ENCODE assay signal across 24 cellular contexts in genomic region chr19:11019824-11020223, GRCh38. TPM values are rescaled to one million over a fixed set of nuclear protein-coding genes. Genes with fewer than 3 reads are reported as not detected.
DNase-seq lines count a peak whose midpoint lies in the region; TF ChIP-seq lines count a peak whose summit lies in the region.
"Had no signal": no experiment of that assay in that cellular context is flagged by ENCODE, and none has a peak within 500 bp of the region (broad histone marks: within the 10 kb centered on the region; RNA-seq: fewer than 3 reads in every experiment).

No MANE protein-coding gene starts in this region.

- H3K9me3 ChIP-seq in MG63 (no peaks in the 10 kb centered on the region), neuronal stem cell (replicated peaks in 1 of 2; ENCODE audit: control insufficient read depth in 2 of 2, insufficient read depth in 1 of 2, low read depth in 1 of 2, low read length in 2 of 2) (no peaks in the 10 kb centered on the region), tibial artery (no peaks in the 10 kb centered on the region)
- H3K9me3 ChIP-seq: HAP-1, left lung, thoracic aorta had no signal

- H3K27ac ChIP-seq in neuronal stem cell (replicated peaks; ENCODE audit: low read length), result no peak overlapping the region
- H3K27ac ChIP-seq in tibial artery, result no peak overlapping the region
- H3K27ac ChIP-seq: left lung, thoracic aorta had no signal

- H2AFZ ChIP-seq in neuronal stem cell (ENCODE audit: low read length), result no peak overlapping the region

- TF ChIP-seq CTCF in fibroblast of mammary gland (conservative IDR thresholded peaks at IDR 0.05; ENCODE audit: control insufficient read depth, insufficient read depth, low read depth, low read length) (no peak), tibial artery (IDR thresholded peaks at IDR 0.05) (no peak), progenitor cell of endocrine pancreas (IDR thresholded peaks at IDR 0.05; ENCODE audit: unreplicated experiment) (no peak)

- no peak overlapping the region for H2BK120ac ChIP-seq in neuronal stem cell (ENCODE audit: low read depth, low read length)

- H2BK15ac ChIP-seq in neuronal stem cell (ENCODE audit: low read length), result no peak overlapping the region

- H3K4me1 ChIP-seq in neuronal stem cell (ENCODE audit: control insufficient read depth in 2 of 2, insufficient read depth in 1 of 2, low read depth in 1 of 2, low read length in 2 of 2) (no peaks in the 10 kb centered on the region), tibial artery (peaks cover 0 to 9% (median 0%) of the 10 kb centered on the region in 4 donors)
- H3K4me1 ChIP-seq: HAP-1, left lung had no signal

- H3K4me3 ChIP-seq in MG63 (no peak overlapping the region), fibroblast of mammary gland (ENCODE audit: control insufficient read depth, low read depth, low read length) (no peak overlapping the region), neuronal stem cell (ENCODE audit: low read length in 2 of 2) (no peak overlapping the region), tibial artery (no peak overlapping the region)
- H3K4me3 ChIP-seq: HAP-1, left lung, thoracic aorta had no signal

- H4K91ac ChIP-seq in neuronal stem cell (ENCODE audit: low read depth, low read length, poor library complexity), result no peak overlapping the region

- H4K8ac ChIP-seq in neuronal stem cell (ENCODE audit: low read depth, low read length), result no peak overlapping the region

- H3K4me3 Mint-ChIP-seq in progenitor cell of endocrine pancreas (ENCODE audit: low read depth), result no peak overlapping the region
- H3K4me3 Mint-ChIP-seq: activated CD4-positive, alpha-beta memory T cell treated with anti-CD3 and anti-CD28 coated beads for 36 hours; activated naive CD4-positive, alpha-beta T cell treated with anti-CD3 and anti-CD28 coated beads for 36 hours; brain had no signal

- H3K36me3 Mint-ChIP-seq in progenitor cell of endocrine pancreas (ENCODE audit: insufficient read depth), result peaks cover 21% of the 10 kb centered on the region

- WGBS in neuronal stem cell (ENCODE audit: extremely low coverage in 2 of 2, insufficient read length in 2 of 2, insufficient replicate concordance in 1 of 2), 2 donors, result no CpG with 5 or more reads among the region's 8 CpGs

- no peaks in the 10 kb centered on the region for H3K27me3 Mint-ChIP-seq in progenitor cell of endocrine pancreas
- H3K27me3 Mint-ChIP-seq: activated CD4-positive, alpha-beta memory T cell treated with anti-CD3 and anti-CD28 coated beads for 36 hours; brain had no signal

- no peak overlapping the region for H3K18ac ChIP-seq in neuronal stem cell (ENCODE audit: low read length)

- H3K27me3 ChIP-seq in MG63 (no peaks in the 10 kb centered on the region), neuronal stem cell (ENCODE audit: control insufficient read depth in 3 of 3, insufficient read depth in 3 of 3, low read depth in 1 of 3, low read length in 3 of 3) (no peaks in the 10 kb centered on the region), tibial artery (no peaks in the 10 kb centered on the region)
- H3K27me3 ChIP-seq: left lung had no signal

- H3K27ac Mint-ChIP-seq in progenitor cell of endocrine pancreas, result no peak overlapping the region
- H3K27ac Mint-ChIP-seq: activated CD4-positive, alpha-beta memory T cell treated with anti-CD3 and anti-CD28 coated beads for 36 hours; activated naive CD4-positive, alpha-beta T cell treated with anti-CD3 and anti-CD28 coated beads for 36 hours had no signal

- H3K4me1 Mint-ChIP-seq in progenitor cell of endocrine pancreas (ENCODE audit: low read depth), result no peaks in the 10 kb centered on the region
- H3K4me1 Mint-ChIP-seq: brain had no signal

- peak overlapping the region; percentile 50 for H3K14ac ChIP-seq in neuronal stem cell (ENCODE audit: low read length)

- H3K9me3 Mint-ChIP-seq in progenitor cell of endocrine pancreas (ENCODE audit: low read depth), result no peaks in the 10 kb centered on the region
- H3K9me3 Mint-ChIP-seq: activated CD4-positive, alpha-beta memory T cell treated with anti-CD3 and anti-CD28 coated beads for 36 hours; activated naive CD4-positive, alpha-beta T cell treated with anti-CD3 and anti-CD28 coated beads for 36 hours; brain had no signal

- peaks cover 94% of the 10 kb centered on the region for H3K36me3 ChIP-seq in MG63
- peaks cover 89 to 99% of the 10 kb centered on the region in 2 donors for H3K36me3 ChIP-seq in neuronal stem cell (replicated peaks in 1 of 2; ENCODE audit: control insufficient read depth in 2 of 2, insufficient read depth in 2 of 2, low read length in 2 of 2)
- peaks cover 74 to 100% (median 97%) of the 10 kb centered on the region in 3 donors for H3K36me3 ChIP-seq in tibial artery

- intact Hi-C loops in tibial artery (cut with DNase I; ENCODE audit: low total_unique reads), result no loop called here

- no peak overlapping the region for H3K23ac ChIP-seq in neuronal stem cell (ENCODE audit: low read depth, low read length, poor library complexity)

- no peak overlapping the region for H3K4me2 ChIP-seq in neuronal stem cell (ENCODE audit: insufficient read depth, low read length, poor library complexity, severe bottlenecking)

- H3K79me1 ChIP-seq in neuronal stem cell (ENCODE audit: low read depth, low read length), result peaks cover 26% of the 10 kb centered on the region

- H3K4ac ChIP-seq in neuronal stem cell (ENCODE audit: low read length), result no peak overlapping the region

- DNase-seq in MG63, result peak; percentile 62
- DNase-seq in fibroblast of mammary gland (ENCODE audit: low read depth), result peak; percentile 47
- DNase-seq in neuronal stem cell (ENCODE audit: low spot score), result no peak
- peak; percentile 61 to 82 for DNase-seq in tibial artery
- DNase-seq in NCI-H1092 treated with DMSO at 0.1 percent for 48 hours (lab: John Stamatoyannopoulos, UW), result no peak
- DNase-seq in activated effector memory CD4-positive, alpha-beta T cell treated with Interleukin-2 at 50 U/mL for 16 hours, result no peak
- no peak for DNase-seq in progenitor cell of endocrine pancreas (ENCODE audit: low spot score, unreplicated experiment)
- DNase-seq: activated CD4-positive, alpha-beta memory T cell treated with anti-CD3 and anti-CD28 coated beads for 36 hours; activated CD4-positive, alpha-beta T cell treated with anti-CD3 and anti-CD28 coated beads for 1 hour; activated CD8-positive, alpha-beta memory T cell treated with anti-CD3 and anti-CD28 coated beads, Interleukin-2, amount 50 U/mL, for 4 hours; activated naive CD4-positive, alpha-beta T cell treated with anti-CD3 and anti-CD28 coated beads for 36 hours; COR-L47; DMS53; Karpas-422; left lung; NCI-H146; NCI-H2107; NCI-H748 treated with DMSO at 0.1 percent for 48 hours; SHP77 treated with DMSO at 0.1 percent for 48 hours; stimulated activated naive CD4-positive, alpha-beta T cell; T-helper 2 cell had no signal

- H2AK5ac ChIP-seq in neuronal stem cell (ENCODE audit: low read depth, low read length), result no peak overlapping the region

- no peak overlapping the region for H2BK12ac ChIP-seq in neuronal stem cell (ENCODE audit: low read length)

- H2BK5ac ChIP-seq in neuronal stem cell (ENCODE audit: low read length), result peak overlapping the region; percentile 35

- no peak overlapping the region for H3K9ac ChIP-seq in neuronal stem cell (ENCODE audit: low read depth, low read length, poor library complexity)

RNA-seq across cellular contexts. Expression of gene SMARCA4, which starts 59.0 kb away (rescaled TPM):
- 133 and 134 TPM in 2 replicates for total RNA-seq in MG63 (2014; rRNA removed; shearing (Covaris generic); ENCODE audit: low replicate concordance)
- 168 TPM for polyA plus RNA-seq in neuronal stem cell (2013, experiment 1 of 2)
- polyA plus RNA-seq in neuronal stem cell (2013, experiment 2 of 2), result 160 TPM
- total RNA-seq in progenitor cell of endocrine pancreas, result 327 and 334 TPM in 2 replicates

Comparison
In these comparisons a context has a peak if more than half of its experiments do, and no peak if none do; other contexts are left out.
1. DNase-seq: peak in MG63 (single experiment), fibroblast of mammary gland (single experiment) and tibial artery (2 of 2); none in neuronal stem cell (single experiment), NCI-H1092 treated with DMSO at 0.1 percent for 48 hours (single experiment), activated effector memory CD4-positive, alpha-beta T cell treated with Interleukin-2 at 50 U/mL for 16 hours (single experiment) and progenitor cell of endocrine pancreas (single experiment).